23 cellular contexts compared by ENCODE assay signal in the genomic region with DNA sequence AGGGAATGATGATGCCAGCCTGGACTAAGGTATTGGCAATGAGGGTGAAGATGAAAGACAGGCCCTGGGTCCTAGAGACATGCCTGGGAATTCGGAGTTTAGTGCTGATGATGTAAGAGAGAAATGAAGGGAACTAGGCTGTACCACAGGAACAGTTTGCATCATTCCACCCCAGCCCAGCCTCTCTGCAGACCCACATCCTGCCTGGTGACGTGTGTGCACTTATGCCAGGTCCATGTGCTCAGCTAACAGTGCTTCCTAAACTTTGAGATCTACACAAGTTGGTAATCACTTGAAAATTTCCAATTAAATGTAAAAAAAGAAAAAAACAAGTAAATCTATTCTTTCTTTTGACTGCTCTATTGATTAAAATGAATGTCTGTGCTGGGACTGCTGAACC.
DNase-seq lines count a peak whose midpoint lies in the region; ATAC-seq, FAIRE-seq and TF ChIP-seq lines count a peak whose summit lies in the region.
"Had no signal": no experiment of that assay in that cellular context is flagged by ENCODE, and none has a peak within 500 bp of the region (broad histone marks: within the 10 kb centered on the region; RNA-seq: fewer than 3 reads in every experiment).

No MANE protein-coding gene starts in this region.

- no peak overlapping the region for H3K9ac ChIP-seq in BLaER1
- no peak overlapping the region for H3K9ac ChIP-seq in H1 (replicated peaks in 1 of 4; ENCODE audit: extremely low read depth in 1 of 4, low read depth in 3 of 4, low read length in 3 of 4)

- no peak overlapping the region for H4K8ac ChIP-seq in H1 (ENCODE audit: extremely low read depth, insufficient read depth, low read length)

- peak; percentile 65 for DNase-seq in Daoy (ENCODE audit: low read depth)
- peak; percentile 83 for DNase-seq in MV-4-11 (lab: John Stamatoyannopoulos, UW)
- no peak for DNase-seq in H1 (ENCODE audit: low read depth in 1 of 2, low spot score in 2 of 2)
- no peak for DNase-seq in activated T-cell treated with anti-CD3 and anti-CD28 coated beads, Interleukin-2, amount 50 U/mL, for 24 hours
- DNase-seq: 8988T; C1 segment of cervical spinal cord; CD4-positive, CD25-positive, alpha-beta regulatory T cell; CD8-positive, alpha-beta memory T cell; COR-L47; DMS 273 treated with DMSO at 0.1 percent for 48 hours; DMS53; GDM1; H7; KG1 had no signal

- no peak overlapping the region for H2BK20ac ChIP-seq in H1 (ENCODE audit: low read length)

- CTCF ChIA-PET in H1 (lab: Charles Lee; ENCODE audit: partially characterized antibody) = interaction anchor here (0.6 to 1.1 kb wide), 4 partner anchors 44 to 585 kb away, joined by 3 to 4 read pairs (median 3); no protein-coding TSS in a partner anchor

- H2BK12ac ChIP-seq in H1 (ENCODE audit: low read depth, low read length) = no peak overlapping the region

- no peaks in the 10 kb centered on the region for H3K4me1 Mint-ChIP-seq in activated T-cell treated with anti-CD3 and anti-CD28 coated beads, Interleukin-2, amount 50 U/mL, for 24 hours (ENCODE audit: low read depth)
- H3K4me1 Mint-ChIP-seq: CD4-positive, CD25-positive, alpha-beta regulatory T cell; CD8-positive, alpha-beta memory T cell; IgD-negative memory B cell had no signal

- H3K23ac ChIP-seq in H1 (ENCODE audit: insufficient read length) = no peak overlapping the region

- H3K27me3 Mint-ChIP-seq in activated T-cell treated with anti-CD3 and anti-CD28 coated beads, Interleukin-2, amount 50 U/mL, for 24 hours = peaks cover 2% of the 10 kb centered on the region

- H3K27ac ChIP-seq in BLaER1 (no peak overlapping the region), H1 (ENCODE audit: low read depth, low read length) (no peak overlapping the region)
- H3K27ac ChIP-seq: HL-60 had no signal

- no peak for TF ChIP-seq POLR2A in H1 (IDR thresholded peaks at IDR 0.05; ENCODE audit: control extremely low read depth in 1 of 2, low read depth in 2 of 2, low read length in 2 of 2)

- peaks cover 3% of the 10 kb centered on the region; the same call in 1 of the 2 replicates for H3K23me2 ChIP-seq in H1 (ENCODE audit: low read depth, low read length)

- no peak overlapping the region for H3K4me3 ChIP-seq in BLaER1
- H3K4me3 ChIP-seq in H1 (ENCODE audit: extremely low read depth in 1 of 4, insufficient read depth in 2 of 4, low read depth in 3 of 4, low read length in 4 of 4) = no peak overlapping the region
- H3K4me3 ChIP-seq: GM23338 had no signal

- no peak overlapping the region for H4K91ac ChIP-seq in H1 (replicated peaks; ENCODE audit: insufficient read length, low read length)

- H3K36me3 ChIP-seq in BLaER1 (no peaks in the 10 kb centered on the region), H1 (ENCODE audit: control insufficient read depth in 2 of 4, insufficient read depth in 4 of 4, low read length in 3 of 4) (no peaks in the 10 kb centered on the region)

- H3K27me3 ChIP-seq in BLaER1 = no peaks in the 10 kb centered on the region
- H3K27me3 ChIP-seq in H1 (replicated peaks in 1 of 4; ENCODE audit: control insufficient read depth in 3 of 4, extremely low read depth in 1 of 4, insufficient read depth in 3 of 4, low read length in 3 of 4) = no peaks in the 10 kb centered on the region

- H3K4me2 ChIP-seq in BLaER1 = peak overlapping the region; percentile 32
- H3K4me2 ChIP-seq in H1 (ENCODE audit: insufficient read depth in 1 of 2, low read depth in 2 of 2, low read length in 2 of 2) = no peak overlapping the region
- H3K4me2 ChIP-seq: GM23338 had no signal

- no peak overlapping the region for H4K5ac ChIP-seq in H1 (ENCODE audit: insufficient read length, low read depth, low read length)

- no peak overlapping the region for H3K4ac ChIP-seq in H1 (replicated peaks; ENCODE audit: insufficient read length, low read depth, low read length)

- H3K18ac ChIP-seq in H1 (ENCODE audit: extremely low read depth, low read length) = no peak overlapping the region

- no peak for TF ChIP-seq EP300 in H1 (IDR thresholded peaks at IDR 0.05; ENCODE audit: borderline replicate concordance in 1 of 2, low read depth in 2 of 2, low read length in 2 of 2)

- no peaks in the 10 kb centered on the region for H3K79me1 ChIP-seq in H1 (ENCODE audit: low read depth, low read length)

- H4K20me1 ChIP-seq in BLaER1 (no peaks in the 10 kb centered on the region), H1 (replicated peaks in 1 of 2; ENCODE audit: control insufficient read depth in 1 of 2, insufficient read depth in 2 of 2, low read length in 2 of 2) (no peaks in the 10 kb centered on the region)

- no peak overlapping the region for H2AFZ ChIP-seq in H1 (ENCODE audit: low read length)
- H2AFZ ChIP-seq: GM23338 had no signal

- no peak overlapping the region for H3K14ac ChIP-seq in H1 (ENCODE audit: insufficient read length)

- no peak overlapping the region for H3K4me3 Mint-ChIP-seq in activated T-cell treated with anti-CD3 and anti-CD28 coated beads, Interleukin-2, amount 50 U/mL, for 24 hours
- H3K4me3 Mint-ChIP-seq: CD4-positive, CD25-positive, alpha-beta regulatory T cell; CD8-positive, alpha-beta memory T cell; GM23338; IgD-negative memory B cell had no signal

- FAIRE-seq in H1 (lab: Jason Lieb, UNC) = no peak
- FAIRE-seq: GM18507, HepG2, HTR-8/SVneo had no signal

- WGBS in H1 (ENCODE audit: extremely low coverage in 1 of 2, insufficient coverage in 1 of 2, insufficient read length in 1 of 2, insufficient replicate concordance in 2 of 2, low coverage in 1 of 2, low lambda C conversion rate in 2 of 2, missing lambda C conversion rate in 1 of 2), 2 experiments = 89% methylated on average over 2 of the region's 2 CpGs; no CpG with 5 or more reads in 1 of the 2 experiments

- H3K9me3 ChIP-seq in BLaER1 = no peaks in the 10 kb centered on the region
- no peaks in the 10 kb centered on the region for H3K9me3 ChIP-seq in H1 (ENCODE audit: insufficient read depth in 2 of 2, low read depth in 1 of 2, low read length in 1 of 2)

- no peak overlapping the region for H3K56ac ChIP-seq in H1 (replicated peaks; ENCODE audit: insufficient read length, low read depth, low read length)

- no peak for TF ChIP-seq CTCF in H1 (IDR thresholded peaks at IDR 0.05; ENCODE audit: control extremely low read depth in 1 of 3, insufficient read depth in 1 of 3, low read depth in 1 of 3, low read length in 3 of 3)

- no peaks in the 10 kb centered on the region for H3K79me2 ChIP-seq in H1 (ENCODE audit: control insufficient read depth in 1 of 2, insufficient read depth in 2 of 2, low read length in 2 of 2)

- no peak overlapping the region for H3K27ac Mint-ChIP-seq in activated T-cell treated with anti-CD3 and anti-CD28 coated beads, Interleukin-2, amount 50 U/mL, for 24 hours
- H3K27ac Mint-ChIP-seq: CD4-positive, CD25-positive, alpha-beta regulatory T cell; CD8-positive, alpha-beta memory T cell; GM23338; IgD-negative memory B cell had no signal

- POLR2A ChIA-PET in H1 (lab: Charles Lee; ENCODE audit: partially characterized antibody) = no interaction called here

- H2BK120ac ChIP-seq in H1 (replicated peaks; ENCODE audit: low read depth, low read length) = no peak overlapping the region

- 0 out of 2 replicates have a peak overlapping the region, but pooled peaks have one; percentile 16 for H2AK5ac ChIP-seq in H1 (ENCODE audit: low read depth, low read length)

- H3K4me1 ChIP-seq in BLaER1 = peaks cover 23% of the 10 kb centered on the region
- peaks cover 10 to 20% (median 12%) of the 10 kb centered on the region in 4 experiments for H3K4me1 ChIP-seq in H1 (replicated peaks in 1 of 4; ENCODE audit: control insufficient read depth in 3 of 4, insufficient read depth in 4 of 4, low read length in 3 of 4)

- peaks cover 2% of the 10 kb centered on the region for H3K9me3 Mint-ChIP-seq in activated T-cell treated with anti-CD3 and anti-CD28 coated beads, Interleukin-2, amount 50 U/mL, for 24 hours
- H3K9me3 Mint-ChIP-seq: GM23338 had no signal

- TF ChIP-seq RAD21 in H1 (IDR thresholded peaks at IDR 0.05 in 1 of 2, conservative IDR thresholded peaks at IDR 0.05 in 1 of 2; ENCODE audit: low read depth in 2 of 2, low read length in 2 of 2) = no peak

- no peak for ATAC-seq in HG03175 (IDR thresholded peaks at IDR 0.05; ENCODE audit: unreplicated experiment)
- no peak for ATAC-seq in HG03135 (IDR thresholded peaks at IDR 0.05; ENCODE audit: unreplicated experiment)
- ATAC-seq: GM23338, HepG2 had no signal

- H2BK5ac ChIP-seq in H1 (ENCODE audit: low read depth, low read length) = no peak overlapping the region

- H3K36me3 Mint-ChIP-seq in activated T-cell treated with anti-CD3 and anti-CD28 coated beads, Interleukin-2, amount 50 U/mL, for 24 hours (ENCODE audit: low read depth) = no peaks in the 10 kb centered on the region
- H3K36me3 Mint-ChIP-seq: CD4-positive, CD25-positive, alpha-beta regulatory T cell; CD8-positive, alpha-beta memory T cell; IgD-negative memory B cell had no signal

- no peak overlapping the region for H2BK15ac ChIP-seq in H1 (ENCODE audit: low read length)

TF ChIP-seq in H1, 55 proteins besides CTCF, POLR2A, EP300 and RAD21 (continues in another document):
- TF ChIP-seq, protein P1, sequence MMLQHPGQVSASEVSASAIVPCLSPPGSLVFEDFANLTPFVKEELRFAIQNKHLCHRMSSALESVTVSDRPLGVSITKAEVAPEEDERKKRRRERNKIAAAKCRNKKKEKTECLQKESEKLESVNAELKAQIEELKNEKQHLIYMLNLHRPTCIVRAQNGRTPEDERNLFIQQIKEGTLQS (IDR thresholded peaks at IDR 0.05; ENCODE audit: insufficient read depth, low read depth, low read length) = no peak
- TF ChIP-seq EGR1 (IDR thresholded peaks at IDR 0.05; ENCODE audit: borderline replicate concordance, low read depth, low read length) (no peak), CBX5 (IDR thresholded peaks at IDR 0.05; ENCODE audit: low read depth, low read length) (no peak), NRF1 (IDR thresholded peaks at IDR 0.05; ENCODE audit: low read depth, low read length) (no peak), KDM1A (IDR thresholded peaks at IDR 0.05; ENCODE audit: borderline replicate concordance, low read length) (no peak), SP1 (IDR thresholded peaks at IDR 0.05; ENCODE audit: low read depth, low read length) (no peak), TAF7 (optimal IDR thresholded peaks at IDR 0.05; ENCODE audit: borderline replicate concordance, low read depth, low read length) (no peak), POU5F1 (IDR thresholded peaks at IDR 0.05; ENCODE audit: low read depth, low read length) (no peak), MAFK (IDR thresholded peaks at IDR 0.05; ENCODE audit: low read depth, low read length) (no peak), CHD2 (IDR thresholded peaks at IDR 0.05; ENCODE audit: low read length) (no peak), ASH2L (IDR thresholded peaks at IDR 0.05; ENCODE audit: low read length) (no peak)
- TF ChIP-seq, protein P2, sequence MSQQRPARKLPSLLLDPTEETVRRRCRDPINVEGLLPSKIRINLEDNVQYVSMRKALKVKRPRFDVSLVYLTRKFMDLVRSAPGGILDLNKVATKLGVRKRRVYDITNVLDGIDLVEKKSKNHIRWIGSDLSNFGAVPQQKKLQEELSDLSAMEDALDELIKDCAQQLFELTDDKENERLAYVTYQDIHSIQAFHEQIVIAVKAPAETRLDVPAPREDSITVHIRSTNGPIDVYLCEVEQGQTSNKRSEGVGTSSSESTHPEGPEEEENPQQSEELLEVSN (IDR thresholded peaks at IDR 0.05) = no peak

Comparison
In these comparisons a context has a peak if more than half of its experiments do, and no peak if none do; other contexts are left out.
1. DNase-seq: peak in Daoy (single experiment) and MV-4-11 (single experiment); none in H1 (0 of 2) and activated T-cell treated with anti-CD3 and anti-CD28 coated beads, Interleukin-2, amount 50 U/mL, for 24 hours (single experiment).